In the genomic region with DNA sequence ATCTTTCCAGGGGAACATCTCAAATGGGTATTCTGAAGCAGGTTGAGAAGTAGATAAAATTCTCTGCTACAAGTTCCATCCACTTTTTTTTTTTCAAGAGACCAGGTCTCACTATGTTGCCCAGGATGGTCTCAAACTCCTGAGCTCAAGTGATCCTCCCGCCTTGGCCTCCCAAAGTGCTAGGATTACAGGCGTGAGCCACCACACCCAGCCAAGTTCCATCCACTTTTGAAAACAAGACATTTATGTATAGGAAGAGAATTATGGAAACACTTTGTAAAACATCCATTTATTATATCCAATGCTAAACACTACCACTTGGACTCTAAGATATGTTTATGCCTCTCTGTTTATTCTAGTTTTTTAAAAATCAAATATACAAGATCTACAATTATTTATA, we compare ENCODE assay signal across 26 cellular contexts. TPM values are rescaled to one million over a fixed set of nuclear protein-coding genes. Genes with fewer than 3 reads are reported as not detected.
A peak's percentile ranks its signal among the peaks of the same experiment; 100 is the strongest.
DNase-seq lines count a peak whose midpoint lies in the region; ATAC-seq and TF ChIP-seq lines count a peak whose summit lies in the region.
"Had no signal": no experiment of that assay in that cellular context is flagged by ENCODE, and none has a peak within 500 bp of the region (broad histone marks: within the 10 kb centered on the region; RNA-seq: fewer than 3 reads in every experiment).

No MANE protein-coding gene starts in this region.

- H3K9me3 ChIP-seq in CD4-positive, alpha-beta T cell (ENCODE audit: control insufficient read depth, low read length): no peaks in the 10 kb centered on the region
- H3K9me3 ChIP-seq: BLaER1, HAP-1, SK-N-SH, upper lobe of left lung had no signal

- no peaks in the 10 kb centered on the region for H3K27me3 Mint-ChIP-seq in activated CD4-positive, alpha-beta T cell treated with anti-CD3 and anti-CD28 coated beads, Interleukin-2, amount 10 ng/mL, durations not matched to agents 24 days and 14 days
- H3K27me3 Mint-ChIP-seq in CD4-positive, alpha-beta T cell: no peaks in the 10 kb centered on the region
- H3K27me3 Mint-ChIP-seq in activated CD4-positive, alpha-beta memory T cell treated with anti-CD3 and anti-CD28 coated beads for 36 hours: no peaks in the 10 kb centered on the region
- H3K27me3 Mint-ChIP-seq in immature natural killer cell (ENCODE audit: low read depth in 3 of 3): peaks cover 0 to 4% (median 2%) of the 10 kb centered on the region in 3 donors
- H3K27me3 Mint-ChIP-seq: activated B cell treated with CpG ODN at 0.5 μM for 24 hours; activated CD8-positive, alpha-beta memory T cell treated with anti-CD3 and anti-CD28 coated beads, Interleukin-2, amount 10 ng/mL, durations not matched to agents 7 days and 5 days; dendritic cell treated with granulocyte-macrophage colony-stimulating factor and Interleukin-4, amounts not matched to agents 40 ng/mL and 50 ng/mL, for 4 days; memory B cell had no signal

- no peak for ATAC-seq in CD4-positive, alpha-beta T cell (ENCODE audit: poor library complexity)
- no peak for ATAC-seq in HG03175 (IDR thresholded peaks at IDR 0.05; ENCODE audit: unreplicated experiment)
- ATAC-seq: activated CD8-positive, alpha-beta memory T cell treated with anti-CD3 and anti-CD28 coated beads, Interleukin-2, amount 10 ng/mL, durations not matched to agents 7 days and 5 days; left cardiac atrium had no signal

- POLR2A ChIA-PET in CD4-positive, alpha-beta T cell (lab: Charles Lee): interaction anchor here (1.5 to 22.6 kb wide), 3 partner anchors 11 to 119 kb away, joined by 4 to 1262 read pairs (median 141); partner anchors contain the start of genes COX20 and HNRNPU
- POLR2A ChIA-PET in activated CD4-positive, alpha-beta memory T cell treated with anti-CD3 and anti-CD28 coated beads for 36 hours (lab: Charles Lee): interaction anchor here (5.8 to 8.9 kb wide), 2 partner anchors 11 to 14 kb away, joined by 56 to 63 read pairs; partner anchors contain the start of genes COX20 and HNRNPU

- no peak for TF ChIP-seq CTCF in CD4-positive, alpha-beta T cell (IDR thresholded peaks at IDR 0.05)

- no peaks in the 10 kb centered on the region for H3K9me3 Mint-ChIP-seq in activated CD4-positive, alpha-beta T cell treated with anti-CD3 and anti-CD28 coated beads, Interleukin-2, amount 10 ng/mL, durations not matched to agents 24 days and 14 days
- no peaks in the 10 kb centered on the region for H3K9me3 Mint-ChIP-seq in CD4-positive, alpha-beta T cell
- H3K9me3 Mint-ChIP-seq in activated CD4-positive, alpha-beta memory T cell treated with anti-CD3 and anti-CD28 coated beads for 36 hours: no peaks in the 10 kb centered on the region
- H3K9me3 Mint-ChIP-seq in immature natural killer cell: no peaks in the 10 kb centered on the region
- H3K9me3 Mint-ChIP-seq: activated B cell treated with CpG ODN at 0.5 μM for 24 hours; dendritic cell treated with granulocyte-macrophage colony-stimulating factor and Interleukin-4, amounts not matched to agents 40 ng/mL and 50 ng/mL, for 4 days; memory B cell had no signal

- peaks cover 86% of the 10 kb centered on the region for H3K36me3 Mint-ChIP-seq in activated CD4-positive, alpha-beta T cell treated with anti-CD3 and anti-CD28 coated beads, Interleukin-2, amount 10 ng/mL, durations not matched to agents 24 days and 14 days (ENCODE audit: low read depth)
- H3K36me3 Mint-ChIP-seq in CD4-positive, alpha-beta T cell (ENCODE audit: low read depth): peaks cover 98% of the 10 kb centered on the region
- peaks cover 77% of the 10 kb centered on the region for H3K36me3 Mint-ChIP-seq in activated CD4-positive, alpha-beta memory T cell treated with anti-CD3 and anti-CD28 coated beads for 36 hours
- H3K36me3 Mint-ChIP-seq in immature natural killer cell: peaks cover 15 to 43% (median 42%) of the 10 kb centered on the region in 3 donors

- CTCF ChIA-PET in CD4-positive, alpha-beta T cell (lab: Charles Lee): interaction anchor here (1.3 kb wide), 1 partner anchor 192 kb away, joined by 4 read pairs; no protein-coding TSS in a partner anchor
- CTCF ChIA-PET in activated CD4-positive, alpha-beta memory T cell treated with anti-CD3 and anti-CD28 coated beads for 36 hours (lab: Charles Lee): interaction anchor here (0.7 to 1.8 kb wide), 6 partner anchors 8 to 192 kb away, joined by 3 to 6 read pairs (median 4); no protein-coding TSS in a partner anchor

- H3K27ac Mint-ChIP-seq in activated CD4-positive, alpha-beta T cell treated with anti-CD3 and anti-CD28 coated beads, Interleukin-2, amount 10 ng/mL, durations not matched to agents 24 days and 14 days: peak overlapping the region; percentile 66
- H3K27ac Mint-ChIP-seq in CD4-positive, alpha-beta T cell: peak overlapping the region; percentile 14
- H3K27ac Mint-ChIP-seq in activated CD4-positive, alpha-beta memory T cell treated with anti-CD3 and anti-CD28 coated beads for 36 hours: peak overlapping the region; percentile 65
- peak overlapping the region; percentile 21 to 65 (median 43) for H3K27ac Mint-ChIP-seq in immature natural killer cell
- H3K27ac Mint-ChIP-seq: activated B cell treated with CpG ODN at 0.5 μM for 24 hours; activated CD8-positive, alpha-beta memory T cell treated with anti-CD3 and anti-CD28 coated beads, Interleukin-2, amount 10 ng/mL, durations not matched to agents 7 days and 5 days; dendritic cell treated with granulocyte-macrophage colony-stimulating factor and Interleukin-4, amounts not matched to agents 40 ng/mL and 50 ng/mL, for 4 days had no signal

- intact Hi-C loops in activated CD4-positive, alpha-beta T cell treated with anti-CD3 and anti-CD28 coated beads, Interleukin-2, amount 10 ng/mL, durations not matched to agents 24 days and 14 days (cut with micrococcal nuclease): no loop called here
- intact Hi-C loops in CD4-positive, alpha-beta T cell (cut with DNase I, micrococcal nuclease): no loop called here
- intact Hi-C loops in activated CD4-positive, alpha-beta memory T cell treated with anti-CD3 and anti-CD28 coated beads for 36 hours (cut with micrococcal nuclease): no loop called here

- H3K27ac ChIP-seq in CD4-positive, alpha-beta T cell (ENCODE audit: low read depth, low read length): no peak overlapping the region
- H3K27ac ChIP-seq: BLaER1, RWPE1 had no signal

- peaks cover 52% of the 10 kb centered on the region for H3K4me1 Mint-ChIP-seq in activated CD4-positive, alpha-beta T cell treated with anti-CD3 and anti-CD28 coated beads, Interleukin-2, amount 10 ng/mL, durations not matched to agents 24 days and 14 days
- H3K4me1 Mint-ChIP-seq in CD4-positive, alpha-beta T cell (ENCODE audit: low read depth): peaks cover 91% of the 10 kb centered on the region
- H3K4me1 Mint-ChIP-seq in activated CD4-positive, alpha-beta memory T cell treated with anti-CD3 and anti-CD28 coated beads for 36 hours (ENCODE audit: low read depth): peaks cover 74% of the 10 kb centered on the region
- H3K4me1 Mint-ChIP-seq in immature natural killer cell: peaks cover 44 to 87% of the 10 kb centered on the region in 2 donors

- no peaks in the 10 kb centered on the region for H3K27me3 ChIP-seq in CD4-positive, alpha-beta T cell (ENCODE audit: control insufficient read depth, insufficient read depth, low read length)
- H3K27me3 ChIP-seq: BLaER1, upper lobe of left lung had no signal

- H3K4me3 Mint-ChIP-seq in activated CD4-positive, alpha-beta T cell treated with anti-CD3 and anti-CD28 coated beads, Interleukin-2, amount 10 ng/mL, durations not matched to agents 24 days and 14 days: no peak overlapping the region
- H3K4me3 Mint-ChIP-seq in CD4-positive, alpha-beta T cell: peak overlapping the region; percentile 26
- H3K4me3 Mint-ChIP-seq in activated CD4-positive, alpha-beta memory T cell treated with anti-CD3 and anti-CD28 coated beads for 36 hours: no peak overlapping the region
- H3K4me3 Mint-ChIP-seq in immature natural killer cell: no peak overlapping the region
- H3K4me3 Mint-ChIP-seq: activated B cell treated with CpG ODN at 0.5 μM for 24 hours; activated CD8-positive, alpha-beta memory T cell treated with anti-CD3 and anti-CD28 coated beads, Interleukin-2, amount 10 ng/mL, durations not matched to agents 7 days and 5 days; dendritic cell treated with granulocyte-macrophage colony-stimulating factor and Interleukin-4, amounts not matched to agents 40 ng/mL and 50 ng/mL, for 4 days; memory B cell had no signal

- DNase-seq in activated CD4-positive, alpha-beta T cell treated with anti-CD3 and anti-CD28 coated beads, Interleukin-2, amount 10 ng/mL, durations not matched to agents 24 days and 14 days: peak; percentile 52
- no peak for DNase-seq in activated CD4-positive, alpha-beta T cell treated with anti-CD3 and anti-CD28 coated beads for 48 hours
- no peak for DNase-seq in CD4-positive, alpha-beta T cell
- no peak for DNase-seq in activated CD4-positive, alpha-beta memory T cell treated with anti-CD3 and anti-CD28 coated beads for 36 hours
- DNase-seq in immature natural killer cell (no peak), NCI-H524 (lab: John Stamatoyannopoulos, UW) (no peak), anterior cingulate cortex (lab: John Stamatoyannopoulos, UW) (no peak)
- DNase-seq: activated B cell treated with CpG ODN at 0.5 μM for 24 hours; activated CD8-positive, alpha-beta memory T cell treated with anti-CD3 and anti-CD28 coated beads, Interleukin-2, amount 10 ng/mL, durations not matched to agents 7 days and 5 days; activated effector memory CD4-positive, alpha-beta T cell treated with Interleukin-2 at 50 U/mL for 16 hours; amygdala; glutamatergic neuron; KBM-7; left cardiac atrium; NCI-H1694; NCI-H526 treated with DMSO at 0.1 percent for 48 hours; SK-N-SH; stimulated activated CD4-positive, alpha-beta T cell treated with anti-CD3 and anti-CD28 coated beads, Interleukin-12 subunit alpha, Interleukin-12 subunit beta, amount 100 ng/mL, for 4 hours; T-helper 9 cell; upper lobe of left lung had no signal

RNA-seq across cellular contexts. Expression of gene HNRNPU, which starts 13.4 kb away (rescaled TPM):
- total RNA-seq in activated CD4-positive, alpha-beta T cell treated with anti-CD3 and anti-CD28 coated beads, Interleukin-2, amount 10 ng/mL, durations not matched to agents 24 days and 14 days: 611 and 612 TPM in 2 replicates
- 100 to 1,000 TPM; 415 TPM for total RNA-seq in CD4-positive, alpha-beta T cell
- total RNA-seq in activated CD4-positive, alpha-beta memory T cell treated with anti-CD3 and anti-CD28 coated beads for 36 hours: 100 to 1,000 TPM; 410 to 421 TPM
- polyA plus RNA-seq in immature natural killer cell: 100 to 1,000 TPM; 110 to 398 (median 137) TPM

RNA-seq across cellular contexts. Expression of gene COX20, which starts 15.4 kb away (rescaled TPM):
- 28.6 and 30.0 TPM in 2 replicates for total RNA-seq in activated CD4-positive, alpha-beta T cell treated with anti-CD3 and anti-CD28 coated beads, Interleukin-2, amount 10 ng/mL, durations not matched to agents 24 days and 14 days
- total RNA-seq in CD4-positive, alpha-beta T cell: 10 to 100 TPM; 14.5 to 16.8 TPM
- 10 to 100 TPM; 23.4 to 27.8 TPM for total RNA-seq in activated CD4-positive, alpha-beta memory T cell treated with anti-CD3 and anti-CD28 coated beads for 36 hours
- polyA plus RNA-seq in immature natural killer cell: 10 to 100 TPM; 41.5 to 57.4 (median 43.8) TPM

Comparison
In these comparisons a context has a peak if more than half of its experiments do, and no peak if none do; other contexts are left out.
1. H3K27ac Mint-ChIP-seq: peak in every context shown above with its lines; median percentile 66 in activated CD4-positive, alpha-beta T cell treated with anti-CD3 and anti-CD28 coated beads, Interleukin-2, amount 10 ng/mL, durations not matched to agents 24 days and 14 days; 65 in activated CD4-positive, alpha-beta memory T cell treated with anti-CD3 and anti-CD28 coated beads for 36 hours; 43 in immature natural killer cell; 14 in CD4-positive, alpha-beta T cell.